Comparison of ENCODE assay signal across 8 cellular contexts in the genomic region with DNA sequence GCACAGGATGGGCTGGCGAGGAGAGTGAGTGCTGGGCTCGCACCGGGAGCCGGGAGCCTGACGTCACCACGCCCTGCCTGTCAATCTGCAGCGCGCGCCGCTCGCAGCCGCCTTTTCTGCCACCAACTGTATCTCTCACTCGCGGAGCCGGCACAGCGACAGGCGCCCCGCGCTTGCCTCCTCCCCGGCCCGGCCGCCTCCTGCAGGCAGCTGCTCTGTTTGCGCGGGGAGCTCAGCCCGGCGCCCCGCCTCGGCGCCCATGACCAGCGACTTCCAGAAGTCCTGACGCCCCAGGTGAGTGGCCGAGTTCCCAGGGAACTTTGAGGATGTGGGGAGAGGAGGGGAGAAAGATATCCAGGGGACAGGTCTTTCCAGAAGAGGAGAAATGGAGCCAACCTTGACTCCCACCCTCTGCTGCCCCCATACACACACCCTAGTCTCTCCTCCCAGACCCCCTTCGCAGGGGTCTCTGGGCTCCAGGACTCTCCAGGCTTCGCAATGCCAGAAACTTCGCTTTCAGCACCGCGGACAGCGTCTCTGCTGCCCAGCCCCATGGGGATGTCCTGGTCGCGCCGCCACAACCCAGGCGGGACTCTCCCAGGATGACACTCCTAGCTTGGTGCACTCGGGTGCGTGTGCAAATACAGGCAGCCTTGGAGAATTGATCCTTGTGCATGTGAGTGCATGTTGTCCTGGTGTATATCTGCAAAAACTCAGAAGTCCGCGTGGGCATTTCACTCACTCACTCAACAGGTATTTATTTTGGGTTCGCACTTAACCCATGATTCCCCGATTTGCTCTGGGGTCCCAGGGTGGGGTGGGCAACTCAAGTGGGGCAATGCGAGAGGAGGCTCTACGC. TPM values are rescaled to one million over a fixed set of nuclear protein-coding genes. Genes with fewer than 3 reads are reported as not detected.
DNase-seq lines count a peak whose midpoint lies in the region; ATAC-seq and TF ChIP-seq lines count a peak whose summit lies in the region.

A gene with protein sequence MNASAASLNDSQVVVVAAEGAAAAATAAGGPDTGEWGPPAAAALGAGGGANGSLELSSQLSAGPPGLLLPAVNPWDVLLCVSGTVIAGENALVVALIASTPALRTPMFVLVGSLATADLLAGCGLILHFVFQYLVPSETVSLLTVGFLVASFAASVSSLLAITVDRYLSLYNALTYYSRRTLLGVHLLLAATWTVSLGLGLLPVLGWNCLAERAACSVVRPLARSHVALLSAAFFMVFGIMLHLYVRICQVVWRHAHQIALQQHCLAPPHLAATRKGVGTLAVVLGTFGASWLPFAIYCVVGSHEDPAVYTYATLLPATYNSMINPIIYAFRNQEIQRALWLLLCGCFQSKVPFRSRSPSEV (plus strand): TSS at position 138 of the 859 bp plus-strand sequence. CDS start 802 bp downstream, outside the sequence.

- ATAC-seq in T-helper 17 cell (peak; percentile 41), left lobe of liver (peak; percentile 93), GM21447 (IDR thresholded peaks at IDR 0.05; ENCODE audit: unreplicated experiment) (no peak), HG03039 (IDR thresholded peaks at IDR 0.05; ENCODE audit: unreplicated experiment) (no peak)
- peak; percentile 28 for ATAC-seq in central memory CD8-positive, alpha-beta T cell (replicated peaks; ENCODE audit: extremely low read depth, poor library complexity, severe bottlenecking)

- DNase-seq in GM10248 (ENCODE audit: extremely low spot score) (peak; percentile 75), NCI-H1048 (lab: John Stamatoyannopoulos, UW) (peak; percentile 48), T-helper 17 cell (peak in 1 of 3 donors; percentile 22), left lobe of liver (ENCODE audit: low spot score) (peak; percentile 58)
- no peak for DNase-seq in central memory CD8-positive, alpha-beta T cell (ENCODE audit: low spot score in 2 of 2)
- peak; percentile 12 for DNase-seq in stimulated activated CD8-positive, alpha-beta memory T cell treated with anti-CD3 and anti-CD28 coated beads, Interleukin-15, amount 100 ng/mL, for 24 hours (ENCODE audit: low read depth)

- TF ChIP-seq CTCF in GM10248 (IDR thresholded peaks at IDR 0.05; ENCODE audit: control extremely low read depth, extremely low read depth, low read depth, missing control alignments): no peak

- H3K9me3 ChIP-seq in T-helper 17 cell (ENCODE audit: control insufficient read depth, low read length, poor library complexity, severe bottlenecking): peaks cover 4% of the 10 kb centered on the region

- peaks cover 2% of the 10 kb centered on the region for H3K36me3 Mint-ChIP-seq in T-helper 17 cell (ENCODE audit: low read depth)
- H3K36me3 Mint-ChIP-seq in central memory CD8-positive, alpha-beta T cell (ENCODE audit: insufficient read depth): no peaks in the 10 kb centered on the region

- no peak within 1 kb of the TSS for H3K27ac Mint-ChIP-seq in T-helper 17 cell
- H3K27ac Mint-ChIP-seq in central memory CD8-positive, alpha-beta T cell (ENCODE audit: low read depth): no peak within 1 kb of the TSS

- H3K4me3 Mint-ChIP-seq in T-helper 17 cell: no peak within 1 kb of the TSS
- no peak within 1 kb of the TSS for H3K4me3 Mint-ChIP-seq in central memory CD8-positive, alpha-beta T cell

- H3K4me1 Mint-ChIP-seq in T-helper 17 cell: no peaks in the 10 kb centered on the region
- H3K4me1 Mint-ChIP-seq in central memory CD8-positive, alpha-beta T cell: no peaks in the 10 kb centered on the region

- peaks cover 61% of the 10 kb centered on the region for H3K27me3 Mint-ChIP-seq in T-helper 17 cell
- peaks cover 77% of the 10 kb centered on the region for H3K27me3 Mint-ChIP-seq in central memory CD8-positive, alpha-beta T cell

- POLR2A ChIA-PET in GM10248 (lab: Yijun Ruan, JAX): no interaction called here

- H3K9me3 Mint-ChIP-seq in central memory CD8-positive, alpha-beta T cell: no peaks in the 10 kb centered on the region

- CTCF ChIA-PET in GM10248 (lab: Yijun Ruan, JAX): no interaction called here

RNA-seq across cellular contexts. Expression of the gene that starts here (rescaled TPM):
- not detected for total RNA-seq in T-helper 17 cell
- total RNA-seq in left lobe of liver: not detected

Comparison
In these comparisons a context has a peak if more than half of its experiments do, and no peak if none do; other contexts are left out.
1. Peak in ATAC-seq in T-helper 17 cell; RNA of the gene not detected or under 1 TPM.
2. Peak in DNase-seq and ATAC-seq in left lobe of liver; RNA of the gene not detected or under 1 TPM.
3. DNase-seq: peak in GM10248 (single experiment), NCI-H1048 (single experiment) and stimulated activated CD8-positive, alpha-beta memory T cell treated with anti-CD3 and anti-CD28 coated beads, Interleukin-15, amount 100 ng/mL, for 24 hours (single experiment); none in central memory CD8-positive, alpha-beta T cell (0 of 2).